8 cellular contexts compared by ENCODE assay signal in the genomic region with DNA sequence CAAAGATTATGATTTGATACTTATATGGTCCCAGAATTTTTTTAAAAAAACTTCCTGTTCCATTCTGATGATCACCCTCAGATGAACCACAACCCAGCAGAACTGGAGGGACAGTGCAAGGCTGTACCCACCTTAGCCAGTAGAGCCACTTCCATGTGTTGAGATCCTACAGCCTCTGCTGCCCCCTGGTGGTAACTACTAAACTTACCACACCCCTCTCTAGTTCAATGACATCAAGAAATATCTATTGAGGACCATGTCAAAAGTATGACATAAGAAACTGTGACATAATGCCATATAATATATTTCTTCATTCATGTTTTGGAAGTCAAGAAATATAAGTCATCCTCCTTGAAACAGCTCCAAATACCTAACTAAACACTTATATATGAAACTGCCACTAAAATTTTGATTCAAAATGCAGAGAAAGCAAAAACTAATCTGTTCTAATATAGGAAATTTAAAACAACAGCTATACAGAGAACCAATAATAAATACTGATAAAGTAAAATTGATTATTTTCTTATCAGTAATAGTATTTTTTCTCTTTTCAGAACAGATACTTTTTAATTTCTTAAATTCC.
DNase-seq lines count a peak whose midpoint lies in the region; ATAC-seq and TF ChIP-seq lines count a peak whose summit lies in the region.

No MANE protein-coding gene starts in this region.

- DNase-seq in GF-D8 (lab: John Stamatoyannopoulos, UW) = peak; percentile 27
- DNase-seq in GM23248 = peak; percentile 79
- peak; percentile 38 for DNase-seq in RWPE2 (ENCODE audit: low spot score)
- peak; percentile 28 to 50 for DNase-seq in foreskin keratinocyte
- peak; percentile 42 for DNase-seq in omental fat pad (ENCODE audit: low spot score)
- peak; percentile 69 to 78 for DNase-seq in tibial artery

- H3K36me3 Mint-ChIP-seq in activated T-helper 17 cell treated with anti-CD3 and anti-CD28 coated beads, Interleukin-2, amount 50 U/mL, for 72 hours (ENCODE audit: low read depth) = no peaks in the 10 kb centered on the region

- intact Hi-C loops in tibial artery (cut with DNase I; ENCODE audit: low total_unique reads) = loop anchor here (2.0 to 10.0 kb wide), 2 partner anchors 595 to 779 kb away; no protein-coding TSS in a partner anchor

- no peaks in the 10 kb centered on the region for H3K9me2 ChIP-seq in GM23248 (ENCODE audit: insufficient read depth)

- H3K4me2 ChIP-seq in GM23248 (ENCODE audit: unreplicated experiment) (no peak overlapping the region), KMS-11 (no peak overlapping the region)

- H3K27ac ChIP-seq in GM23248 (no peak overlapping the region), KMS-11 (no peak overlapping the region), RWPE2 (ENCODE audit: poor library complexity, severe bottlenecking) (no peak overlapping the region), foreskin keratinocyte (no peak overlapping the region), tibial artery (no peak overlapping the region)

- H3K4me3 ChIP-seq in GM23248 = no peak overlapping the region
- no peak overlapping the region for H3K4me3 ChIP-seq in KMS-11 (IDR thresholded peaks at IDR 0.05; ENCODE audit: insufficient read depth, low read depth, low read length)
- H3K4me3 ChIP-seq in RWPE2 (ENCODE audit: severe bottlenecking) = no peak overlapping the region
- H3K4me3 ChIP-seq in tibial artery = no peak overlapping the region

- no peaks in the 10 kb centered on the region for H3K79me2 ChIP-seq in GM23248 (ENCODE audit: insufficient read depth)
- no peaks in the 10 kb centered on the region for H3K79me2 ChIP-seq in KMS-11 (ENCODE audit: insufficient read depth, low read depth)

- ATAC-seq in RWPE2 (ENCODE audit: low read depth) = peak; percentile 91
- peak; percentile 88 for ATAC-seq in activated T-helper 17 cell treated with anti-CD3 and anti-CD28 coated beads, Interleukin-2, amount 50 U/mL, for 72 hours (replicated peaks)
- peak; percentile 98 for ATAC-seq in foreskin keratinocyte
- ATAC-seq in omental fat pad (ENCODE audit: low FRiP score) = no peak

- H2AFZ ChIP-seq in GM23248 (no peak overlapping the region), KMS-11 (ENCODE audit: low read depth) (no peak overlapping the region)

- no peaks in the 10 kb centered on the region for H3K4me1 ChIP-seq in GM23248 (ENCODE audit: insufficient read depth)
- no peaks in the 10 kb centered on the region for H3K4me1 ChIP-seq in KMS-11 (ENCODE audit: low read depth, poor library complexity, severe bottlenecking)
- H3K4me1 ChIP-seq in RWPE2 (ENCODE audit: insufficient read depth, poor library complexity, severe bottlenecking) = no peaks in the 10 kb centered on the region
- no peaks in the 10 kb centered on the region for H3K4me1 ChIP-seq in foreskin keratinocyte
- H3K4me1 ChIP-seq in tibial artery = no peaks in the 10 kb centered on the region

- no peaks in the 10 kb centered on the region for H3K9me3 ChIP-seq in GM23248 (ENCODE audit: low read depth)
- no peaks in the 10 kb centered on the region for H3K9me3 ChIP-seq in RWPE2 (ENCODE audit: severe bottlenecking)
- no peaks in the 10 kb centered on the region for H3K9me3 ChIP-seq in tibial artery

- H3F3A ChIP-seq in GM23248 (ENCODE audit: insufficient read depth) = no peaks in the 10 kb centered on the region

- H4K20me1 ChIP-seq in GM23248 (ENCODE audit: insufficient read depth) (no peaks in the 10 kb centered on the region), KMS-11 (ENCODE audit: insufficient read depth) (no peaks in the 10 kb centered on the region)

- H3K27me3 Mint-ChIP-seq in activated T-helper 17 cell treated with anti-CD3 and anti-CD28 coated beads, Interleukin-2, amount 50 U/mL, for 72 hours = peaks cover 7% of the 10 kb centered on the region

- H3K9ac ChIP-seq in GM23248 (no peak overlapping the region), KMS-11 (no peak overlapping the region)

- TF ChIP-seq CTCF in KMS-11 (conservative IDR thresholded peaks at IDR 0.05; ENCODE audit: low read depth, low read length) (peak; percentile 89), RWPE2 (IDR thresholded peaks at IDR 0.05; ENCODE audit: poor library complexity, severe bottlenecking) (peak; percentile 80), foreskin keratinocyte (conservative IDR thresholded peaks at IDR 0.05) (peak; percentile 80), omental fat pad (IDR thresholded peaks at IDR 0.05) (peak in 1 of 3 donors; percentile 76), tibial artery (IDR thresholded peaks at IDR 0.05) (peak; percentile 72 to 94)

- no peaks in the 10 kb centered on the region for H3K9me3 Mint-ChIP-seq in activated T-helper 17 cell treated with anti-CD3 and anti-CD28 coated beads, Interleukin-2, amount 50 U/mL, for 72 hours

- H3K36me3 ChIP-seq in GM23248 (ENCODE audit: low read depth) (no peaks in the 10 kb centered on the region), KMS-11 (ENCODE audit: insufficient read depth) (no peaks in the 10 kb centered on the region), RWPE2 (ENCODE audit: low read depth) (no peaks in the 10 kb centered on the region), tibial artery (no peaks in the 10 kb centered on the region)

- no peaks in the 10 kb centered on the region for H3K4me1 Mint-ChIP-seq in activated T-helper 17 cell treated with anti-CD3 and anti-CD28 coated beads, Interleukin-2, amount 50 U/mL, for 72 hours

- H3K27me3 ChIP-seq in GM23248 (replicated peaks; ENCODE audit: insufficient read depth) (peaks cover 18% of the 10 kb centered on the region), KMS-11 (ENCODE audit: insufficient read depth, low read depth) (no peaks in the 10 kb centered on the region), RWPE2 (ENCODE audit: insufficient read depth, poor library complexity, severe bottlenecking) (no peaks in the 10 kb centered on the region), foreskin keratinocyte (peaks cover 3% of the 10 kb centered on the region), tibial artery (no peaks in the 10 kb centered on the region)

- in situ Hi-C loops in GM23248 (cut with MboI) = loop anchor here (5.0 to 10.0 kb wide), 2 partner anchors 431 to 596 kb away; no protein-coding TSS in a partner anchor

- no peak overlapping the region for H3K27ac Mint-ChIP-seq in activated T-helper 17 cell treated with anti-CD3 and anti-CD28 coated beads, Interleukin-2, amount 50 U/mL, for 72 hours

- no peak overlapping the region for H3K4me3 Mint-ChIP-seq in activated T-helper 17 cell treated with anti-CD3 and anti-CD28 coated beads, Interleukin-2, amount 50 U/mL, for 72 hours

Comparison
In these comparisons a context has a peak if more than half of its experiments do, and no peak if none do; other contexts are left out.
1. DNase-seq: peak in every context shown above with its lines; median percentile 79 in GM23248; 74 in tibial artery; 42 in omental fat pad; 39 in foreskin keratinocyte; 38 in RWPE2; 27 in GF-D8.